29 cellular contexts compared by ENCODE assay signal in genomic region chr5:165397521-165397920, GRCh38.
"Had no signal": no experiment of that assay in that cellular context is flagged by ENCODE, and none has a peak within 500 bp of the region (broad histone marks: within the 10 kb centered on the region; RNA-seq: fewer than 3 reads in every experiment).

No MANE protein-coding gene starts in this region.

- H3K4me1 ChIP-seq: neural progenitor cell, parathyroid adenoma, psoas muscle, right lobe of liver, sigmoid colon, suprapubic skin, testis, tibial artery, transverse colon, upper lobe of right lung, uterus had no signal

- H3K79me2 ChIP-seq: parathyroid adenoma had no signal

- H3K36me3 Mint-ChIP-seq: naive thymus-derived CD4-positive, alpha-beta T cell; natural killer cell; neural progenitor cell; stimulated activated effector memory CD8-positive, alpha-beta T cell treated with anti-CD3 and anti-CD28 coated beads, Interleukin-12 subunit alpha, Interleukin-12 subunit beta, amount 100 ng/mL, for 72 hours; stimulated activated naive B cell treated with anti-CD40 and anti-IgM and Interleukin-4, amounts not matched to agents 10 μg/mL and 1 μg/mL and 100 μg/mL, for 72 hours; type B pancreatic cell had no signal

- ATAC-seq: naive thymus-derived CD4-positive, alpha-beta T cell; natural killer cell; psoas muscle; right cardiac atrium; right lobe of liver; stimulated activated effector memory CD8-positive, alpha-beta T cell treated with anti-CD3 and anti-CD28 coated beads, Interleukin-12 subunit alpha, Interleukin-12 subunit beta, amount 100 ng/mL, for 72 hours; stimulated activated naive B cell treated with anti-CD40 and anti-IgM and Interleukin-4, amounts not matched to agents 10 μg/mL and 1 μg/mL and 100 μg/mL, for 72 hours; upper lobe of right lung had no signal

- H3K9ac ChIP-seq: neural progenitor cell, parathyroid adenoma had no signal

- H3K27ac ChIP-seq: neural progenitor cell, parathyroid adenoma, psoas muscle, right lobe of liver, sigmoid colon, suprapubic skin, testis, tibial artery, transverse colon, upper lobe of right lung, uterus had no signal

- H3K4me3 ChIP-seq: neural progenitor cell, psoas muscle, right lobe of liver, sigmoid colon, suprapubic skin, testis, tibial artery, transverse colon, upper lobe of right lung, uterus had no signal

- H2AFZ ChIP-seq: neural progenitor cell, parathyroid adenoma had no signal

- H3K4me2 ChIP-seq: neural progenitor cell had no signal

- H3K27ac Mint-ChIP-seq: naive thymus-derived CD4-positive, alpha-beta T cell; natural killer cell; nephron; neural progenitor cell; progenitor cell of endocrine pancreas; stimulated activated effector memory CD8-positive, alpha-beta T cell treated with anti-CD3 and anti-CD28 coated beads, Interleukin-12 subunit alpha, Interleukin-12 subunit beta, amount 100 ng/mL, for 72 hours; stimulated activated naive B cell treated with anti-CD40 and anti-IgM and Interleukin-4, amounts not matched to agents 10 μg/mL and 1 μg/mL and 100 μg/mL, for 72 hours; stimulated activated naive CD8-positive, alpha-beta T cell treated with anti-CD3 and anti-CD28 coated beads, Interleukin-15, Interleukin-2, amounts not matched to agents 100 ng/mL and 50 ng/mL, for 24 hours; type B pancreatic cell had no signal

- H3K4me1 Mint-ChIP-seq: natural killer cell; neural progenitor cell; stimulated activated effector memory CD8-positive, alpha-beta T cell treated with anti-CD3 and anti-CD28 coated beads, Interleukin-12 subunit alpha, Interleukin-12 subunit beta, amount 100 ng/mL, for 72 hours; stimulated activated naive B cell treated with anti-CD40 and anti-IgM and Interleukin-4, amounts not matched to agents 10 μg/mL and 1 μg/mL and 100 μg/mL, for 72 hours had no signal

- H3K9me3 Mint-ChIP-seq: nephron, neural progenitor cell, type B pancreatic cell had no signal

- H3K27me3 ChIP-seq: neural progenitor cell, right lobe of liver, sigmoid colon, suprapubic skin, testis, tibial artery, transverse colon, upper lobe of right lung, uterus had no signal

- H3K4me3 Mint-ChIP-seq: naive thymus-derived CD4-positive, alpha-beta T cell; natural killer cell; nephron; neural progenitor cell; stimulated activated effector memory CD8-positive, alpha-beta T cell treated with anti-CD3 and anti-CD28 coated beads, Interleukin-12 subunit alpha, Interleukin-12 subunit beta, amount 100 ng/mL, for 72 hours; stimulated activated naive B cell treated with anti-CD40 and anti-IgM and Interleukin-4, amounts not matched to agents 10 μg/mL and 1 μg/mL and 100 μg/mL, for 72 hours; stimulated activated naive CD8-positive, alpha-beta T cell treated with anti-CD3 and anti-CD28 coated beads, Interleukin-15, Interleukin-2, amounts not matched to agents 100 ng/mL and 50 ng/mL, for 24 hours; type B pancreatic cell had no signal

- FAIRE-seq: small intestine had no signal

- H3K9me3 ChIP-seq: psoas muscle, right lobe of liver, sigmoid colon, suprapubic skin, testis, tibial artery, transverse colon, upper lobe of right lung, uterus had no signal

- H3K36me3 ChIP-seq: neural progenitor cell, right lobe of liver, sigmoid colon, suprapubic skin, tibial artery, transverse colon, upper lobe of right lung, uterus had no signal

- DNase-seq: naive thymus-derived CD4-positive, alpha-beta T cell; natural killer cell; occipital lobe; posterior cingulate gyrus; psoas muscle; right cardiac atrium; right lobe of liver; sigmoid colon; small intestine; stimulated activated CD4-positive, alpha-beta T cell treated with anti-CD3 and anti-CD28 coated beads, Interleukin-15, amount 100 ng/mL, for 24 hours; stimulated activated CD4-positive, alpha-beta T cell treated with anti-CD3 and anti-CD28 coated beads, Interleukin-2, amount 100 ng/mL, for 24 hours; stimulated activated CD4-positive, alpha-beta T cell treated with anti-CD3 and anti-CD28 coated beads, Interleukin-2, amount 100 ng/mL, for 48 hours; stimulated activated CD4-positive, alpha-beta T cell treated with anti-CD3 and anti-CD28 coated beads, Interleukin-4, amount 100 ng/mL, for 24 hours; stimulated activated naive B cell treated with anti-CD40 and anti-IgM and Interleukin-4, amounts not matched to agents 10 μg/mL and 1 μg/mL and 100 μg/mL, for 72 hours; stimulated activated naive CD4-positive, alpha-beta T cell treated with Interleukin-2 at 50 U/mL for 16 hours; substantia nigra; testis; tibial artery; transverse colon; upper lobe of right lung; uterus had no signal

- H3K27me3 Mint-ChIP-seq: naive thymus-derived CD4-positive, alpha-beta T cell; progenitor cell of endocrine pancreas; stimulated activated naive B cell treated with anti-CD40 and anti-IgM and Interleukin-4, amounts not matched to agents 10 μg/mL and 1 μg/mL and 100 μg/mL, for 72 hours; stimulated activated naive CD8-positive, alpha-beta T cell treated with anti-CD3 and anti-CD28 coated beads, Interleukin-15, Interleukin-2, amounts not matched to agents 100 ng/mL and 50 ng/mL, for 24 hours; type B pancreatic cell had no signal
